ENCODE assay signal across 22 cellular contexts in genomic region chr17:59141860-59142259, GRCh38. TPM values are rescaled to one million over a fixed set of nuclear protein-coding genes. Genes with fewer than 3 reads are reported as not detected.
DNase-seq lines count a peak whose midpoint lies in the region; ATAC-seq, FAIRE-seq and TF ChIP-seq lines count a peak whose summit lies in the region.
"Had no signal": no experiment of that assay in that cellular context is flagged by ENCODE, and none has a peak within 500 bp of the region (broad histone marks: within the 10 kb centered on the region; RNA-seq: fewer than 3 reads in every experiment).

No MANE protein-coding gene starts in this region.

- FAIRE-seq in HepG2 (lab: Jason Lieb, UNC), result peak; percentile 82
- FAIRE-seq in GM12878 (lab: Jason Lieb, UNC), result no peak
- FAIRE-seq: K562 had no signal

- SMC1A ChIA-PET in GM12878 (lab: Charles Lee; ENCODE audit: uncharacterized antibody, unreplicated experiment), result interaction anchor here (1.0 to 2.3 kb wide), 2 partner anchors 10 to 32 kb away, joined by 3 to 10 read pairs; no protein-coding TSS in a partner anchor

- TF ChIP-seq POLR2A in HepG2 (IDR thresholded peaks at IDR 0.05; ENCODE audit: insufficient read depth in 1 of 2, low read depth in 2 of 2, low read length in 2 of 2) (no peak), right lobe of liver (IDR thresholded peaks at IDR 0.05) (no peak), GM12878 (IDR thresholded peaks at IDR 0.05; ENCODE audit: low read depth, low read length) (no peak)

- in situ Hi-C loops in HepG2 (cut with HindIII; ENCODE audit: extremely low pct_ligation_motif_present, low pct_unique_long_range_greater_than_20kb), result no loop called here
- in situ Hi-C loops in GM12878 (cut with MboI), result no loop called here
- in situ Hi-C loops in ACHN (cut with HindIII; ENCODE audit: low pct_ligation_motif_present, low pct_unique_long_range_greater_than_20kb, low sequenced_read_pairs), result no loop called here

- ATAC-seq in HepG2 (peak; percentile 88), right lobe of liver (no peak), GM12878 (no peak), foreskin keratinocyte (peak; percentile 68), HG03520 (IDR thresholded peaks at IDR 0.05; ENCODE audit: unreplicated experiment) (no peak), HG02763 (IDR thresholded peaks at IDR 0.05; ENCODE audit: unreplicated experiment) (no peak)
- ATAC-seq: HCT116, K562 had no signal

- no peak overlapping the region for H2AFZ ChIP-seq in HepG2 (ENCODE audit: low read length)
- no peak overlapping the region for H2AFZ ChIP-seq in GM12878 (ENCODE audit: control insufficient read depth, low read depth, low read length)

- H3K9ac ChIP-seq in HepG2 (ENCODE audit: insufficient read depth, low read depth, low read length) (no peak overlapping the region), GM12878 (ENCODE audit: control insufficient read depth, insufficient read depth, low read length) (no peak overlapping the region)

- 94% methylated on average over 1 of the region's 1 CpG for WGBS in HepG2 (ENCODE audit: low lambda C conversion rate)
- WGBS in right lobe of liver (ENCODE audit: insufficient coverage, low coverage, low lambda C conversion rate, missing lambda C conversion rate), result 100% methylated on average over 1 of the region's 1 CpG
- 100% methylated on average over 1 of the region's 1 CpG for WGBS in GM12878 (ENCODE audit: insufficient coverage, insufficient replicate concordance, low lambda C conversion rate, missing lambda C conversion rate)

- RAD21 ChIA-PET in GM12878 (lab: Charles Lee; ENCODE audit: unreplicated experiment), result no interaction called here

- no peak for TF ChIP-seq RAD21 in HepG2 (CRISPR knock-in tag; IDR thresholded peaks at IDR 0.05)
- TF ChIP-seq RAD21 in GM12878 (IDR thresholded peaks at IDR 0.05; ENCODE audit: insufficient read depth, low read depth, low read length), result no peak

- DNase-seq in HepG2 (ENCODE audit: low spot score), result peak; percentile 60
- no peak for DNase-seq in right lobe of liver
- no peak for DNase-seq in GM12878 (ENCODE audit: low read depth, low spot score)
- peak; percentile 82 to 88 for DNase-seq in foreskin keratinocyte
- DNase-seq in ACHN, result no peak
- DNase-seq: BE2C; C1 segment of cervical spinal cord; CD4-positive, CD25-positive, alpha-beta regulatory T cell; CD8-positive, alpha-beta memory T cell; COR-L47; DMS 273 treated with DMSO at 0.1 percent for 48 hours; DMS53; DND-41; EL; GOT3; H7; HFFc6; IMR-90 had no signal

- H3K27ac ChIP-seq in HepG2 (ENCODE audit: extremely low read length, insufficient read depth, low read length), result no peak overlapping the region
- no peak overlapping the region for H3K27ac ChIP-seq in right lobe of liver
- H3K27ac ChIP-seq in GM12878 (ENCODE audit: control insufficient read depth, insufficient read depth), result no peak overlapping the region
- H3K27ac ChIP-seq in foreskin keratinocyte, result no peak overlapping the region

- H3K9me3 ChIP-seq in HepG2 (ENCODE audit: low read length), result no peaks in the 10 kb centered on the region
- H3K9me3 ChIP-seq in right lobe of liver, result no peaks in the 10 kb centered on the region
- no peaks in the 10 kb centered on the region for H3K9me3 ChIP-seq in GM12878 (replicated peaks; ENCODE audit: control insufficient read depth, insufficient read depth, low read length)
- H3K9me3 ChIP-seq: BE2C had no signal

- TF ChIP-seq EP300 in HepG2 (IDR thresholded peaks at IDR 0.05; ENCODE audit: low read depth in 2 of 2, low read length in 2 of 2), result no peak
- TF ChIP-seq EP300 in HepG2 (CRISPR knock-in tag; IDR thresholded peaks at IDR 0.05; ENCODE audit: borderline replicate concordance), result no peak
- TF ChIP-seq EP300 in GM12878 (IDR thresholded peaks at IDR 0.05; ENCODE audit: borderline replicate concordance in 1 of 2, control insufficient read depth in 1 of 2, low read depth in 2 of 2, low read length in 2 of 2), result no peak

- H3K79me2 ChIP-seq in HepG2 (ENCODE audit: insufficient read depth, low read length) (peaks cover 85% of the 10 kb centered on the region), GM12878 (ENCODE audit: control insufficient read depth, insufficient read depth, low read length) (peaks cover 44% of the 10 kb centered on the region)

- peaks cover 5 to 7% of the 10 kb centered on the region in 2 experiments; a peak in 2 of 5 replicates for H3K36me3 ChIP-seq in HepG2 (replicated peaks in 1 of 2; ENCODE audit: control insufficient read depth in 1 of 2, insufficient read depth in 2 of 2, low read length in 2 of 2)
- H3K36me3 ChIP-seq in right lobe of liver, result no peaks in the 10 kb centered on the region
- peaks cover 0 to 5% of the 10 kb centered on the region in 2 experiments; a peak in 1 of 4 replicates for H3K36me3 ChIP-seq in GM12878 (ENCODE audit: control insufficient read depth in 2 of 2, insufficient read depth in 2 of 2, low read length in 1 of 2)

- H4K20me1 ChIP-seq in HepG2 (ENCODE audit: insufficient read depth, low read length) (no peaks in the 10 kb centered on the region; the same call in 1 of the 2 replicates), GM12878 (ENCODE audit: control insufficient read depth, insufficient read depth) (no peaks in the 10 kb centered on the region)

- POLR2A ChIA-PET in HepG2 (lab: Yijun Ruan, JAX), result interaction anchor here (0.7 to 1.0 kb wide), 2 partner anchors 13 to 509 kb away, joined by 3 read pairs; partner anchors contain the start of genes PRR11 and SKA2
- POLR2A ChIA-PET in GM12878 (lab: Charles Lee), result no interaction called here

- H3K27me3 ChIP-seq in HepG2 (ENCODE audit: control insufficient read depth in 1 of 2, insufficient read depth in 2 of 2, low read length in 2 of 2), result no peaks in the 10 kb centered on the region
- no peaks in the 10 kb centered on the region for H3K27me3 ChIP-seq in right lobe of liver
- H3K27me3 ChIP-seq in GM12878 (replicated peaks in 1 of 2; ENCODE audit: control insufficient read depth in 2 of 2, insufficient read depth in 2 of 2, low read length in 1 of 2), result no peaks in the 10 kb centered on the region
- no peaks in the 10 kb centered on the region for H3K27me3 ChIP-seq in foreskin keratinocyte
- H3K27me3 ChIP-seq: BE2C had no signal

- TF ChIP-seq CTCF in HepG2 (CRISPR knock-in tag; IDR thresholded peaks at IDR 0.05) (no peak), right lobe of liver (IDR thresholded peaks at IDR 0.05) (no peak), GM12878 (IDR thresholded peaks at IDR 0.05 in 2 of 3, conservative IDR thresholded peaks at IDR 0.05 in 1 of 3; ENCODE audit: control insufficient read depth in 2 of 3, extremely low read depth in 1 of 3, insufficient read depth in 1 of 3, low read depth in 3 of 3, low read length in 3 of 3) (no peak), foreskin keratinocyte (conservative IDR thresholded peaks at IDR 0.05) (no peak)

- intact Hi-C loops in HepG2 (cut with micrococcal nuclease; ENCODE audit: unreplicated experiment), result no loop called here
- intact Hi-C loops in right lobe of liver (cut with DNase I), result no loop called here
- intact Hi-C loops in GM12878 (cut with micrococcal nuclease; ENCODE audit: unreplicated experiment), result no loop called here

- CTCF ChIA-PET in HepG2 (lab: Yijun Ruan, JAX; ENCODE audit: low intra/inter-chr PET ratio, low total read pairs), result no interaction called here
- CTCF ChIA-PET in GM12878 (lab: Yijun Ruan, JAX), result no interaction called here

- no peak overlapping the region for H3K4me2 ChIP-seq in HepG2 (ENCODE audit: low read depth, low read length)
- no peak overlapping the region for H3K4me2 ChIP-seq in GM12878 (ENCODE audit: control insufficient read depth, insufficient read depth)

- H3K4me3 ChIP-seq in HepG2 (replicated peaks in 1 of 3; ENCODE audit: insufficient read depth in 1 of 3, low read depth in 2 of 3, low read length in 3 of 3), result no peak overlapping the region
- no peak overlapping the region for H3K4me3 ChIP-seq in right lobe of liver
- H3K4me3 ChIP-seq in GM12878, result no peak overlapping the region
- H3K4me3 ChIP-seq: K562 had no signal

- BruUV-seq in HepG2 (replicated peaks; lab: Mats Ljungman, UMichigan), result TSS peak; percentile 46
- BruUV-seq in GM12878 (replicated peaks; lab: Mats Ljungman, UMichigan), result TSS peak; percentile 66

- peaks cover 27% of the 10 kb centered on the region for H3K4me1 ChIP-seq in HepG2 (ENCODE audit: insufficient read depth, low read length)
- no peaks in the 10 kb centered on the region for H3K4me1 ChIP-seq in right lobe of liver
- H3K4me1 ChIP-seq in GM12878 (ENCODE audit: control insufficient read depth, insufficient read depth, low read length), result no peaks in the 10 kb centered on the region
- H3K4me1 ChIP-seq in foreskin keratinocyte, result peaks cover 14% of the 10 kb centered on the region
- H3K4me1 ChIP-seq: BE2C had no signal

RNA-seq across cellular contexts. Expression of gene SKA2, which starts 13.1 kb away (rescaled TPM):
- 91.8 and 148 TPM in 2 replicates for total RNA-seq in HepG2 (2016; rRNA removed; fragmentation: Illumina TruSeq; extraction: Trizol)
- 47.5 and 49.5 TPM in 2 replicates for total RNA-seq in HepG2 (2016; cell fraction: cytosol; rRNA removed; fragmentation: Illumina TruSeq; extraction: Trizol; ENCODE audit: low read depth)
- 89.8 and 139 TPM in 2 replicates for total RNA-seq in HepG2 (2016; cell fraction: insoluble cytoplasmic fraction; rRNA removed; fragmentation: Illumina TruSeq; extraction: Trizol)
- total RNA-seq in HepG2 (2016; cell fraction: membrane; rRNA removed; fragmentation: Illumina TruSeq; extraction: Trizol), result 81.2 and 89.4 TPM in 2 replicates
- 28.6 and 29.7 TPM in 2 replicates for total RNA-seq in HepG2 (2016; cell fraction: nucleus; rRNA removed; fragmentation: Illumina TruSeq; extraction: Trizol)
- polyA plus RNA-seq in HepG2 (2011; rRNA removed), result 13.4 and 18.6 TPM in 2 replicates
- polyA plus RNA-seq in HepG2 (2011; cell fraction: cytosol; rRNA removed), result 15.1 and 24.3 TPM in 2 replicates
- polyA plus RNA-seq in HepG2 (2011; cell fraction: nucleus; rRNA removed), result 2.0 and 33.2 TPM in 2 replicates
- 55.5 and 76.1 TPM in 2 replicates for polyA plus RNA-seq in HepG2 (2012)
- polyA plus RNA-seq in HepG2 (2016; cell fraction: cytosol; fragmentation: Illumina TruSeq; extraction: Trizol; ENCODE audit: low read depth), result 72.1 and 80.1 TPM in 2 replicates
- 160 and 181 TPM in 2 replicates for polyA plus RNA-seq in HepG2 (2016; cell fraction: insoluble cytoplasmic fraction; fragmentation: Illumina TruSeq; extraction: Trizol; ENCODE audit: low read depth)
- 88.8 and 95.8 TPM in 2 replicates for polyA plus RNA-seq in HepG2 (2016; cell fraction: membrane; fragmentation: Illumina TruSeq; extraction: Trizol; ENCODE audit: low read depth)
- polyA plus RNA-seq in HepG2 (2016; cell fraction: nucleus; fragmentation: Illumina TruSeq; extraction: Trizol; ENCODE audit: insufficient read depth, low read depth), result 57.5 and 58.6 TPM in 2 replicates
- 9.6 and 20.6 TPM in 2 replicates for polyA minus RNA-seq in HepG2 (2011; rRNA and poly(A)+ RNA removed; ENCODE audit: low replicate concordance)
- polyA minus RNA-seq in HepG2 (2011; cell fraction: cytosol; rRNA and poly(A)+ RNA removed), result 12.0 and 15.6 TPM in 2 replicates
- 21.4 and 37.5 TPM in 2 replicates for polyA minus RNA-seq in HepG2 (2011; cell fraction: nucleus; rRNA and poly(A)+ RNA removed)
- 10 to 100 TPM; 12.2 to 23.1 (median 13.5) TPM for total RNA-seq in right lobe of liver
- 9.8 and 11.1 TPM in 2 replicates for total RNA-seq in GM12878 (2013; cell fraction: nucleolus; rRNA removed)
- total RNA-seq in GM12878 (2014; rRNA removed), result 57.8 and 59.5 TPM in 2 replicates
- 123 and 131 TPM in 2 replicates for total RNA-seq in GM12878 (2014; rRNA removed; fragmentation: Illumina TruSeq; extraction: Trizol)
- total RNA-seq in GM12878 (2021), result 65.9 and 66.8 TPM in 2 replicates
- polyA plus RNA-seq in GM12878 (2011; ENCODE audit: low read depth), result 63.5 TPM
- 40.3 and 72.1 TPM in 2 replicates for polyA plus RNA-seq in GM12878 (2011; rRNA removed)
- 14.0 and 17.8 TPM in 2 replicates for polyA plus RNA-seq in GM12878 (2011; cell fraction: cytosol; rRNA removed)
- 8.0 and 8.6 TPM in 2 replicates for polyA plus RNA-seq in GM12878 (2011; cell fraction: nucleus; rRNA removed)
- 56.2 and 87.0 TPM in 2 replicates for polyA plus RNA-seq in GM12878 (2012)
- polyA plus RNA-seq in GM12878 (2014; fragmentation: Illumina TruSeq; extraction: Trizol), result 137 and 168 TPM in 2 replicates
- 100 to 1,000 TPM; 110 to 114 TPM for polyA plus RNA-seq in GM12878 (2014; fragmentation: Nextera tagmentation; extraction: Ambion mirVana)
- polyA plus RNA-seq in GM12878 (2014; rRNA removed), result 71.4 and 82.5 TPM in 2 replicates
- 100 to 1,000 TPM; 124 to 133 TPM for polyA plus RNA-seq in GM12878 (2016; fragmentation: Nextera tagmentation; extraction: Ambion mirVana)
- 14.1 and 15.5 TPM in 2 replicates for polyA minus RNA-seq in GM12878 (2011; rRNA and poly(A)+ RNA removed)
- 9.5 and 12.6 TPM in 2 replicates for polyA minus RNA-seq in GM12878 (2011; cell fraction: cytosol; rRNA and poly(A)+ RNA removed)
- 6.2 and 18.9 TPM in 2 replicates for polyA minus RNA-seq in GM12878 (2011; cell fraction: nucleus; rRNA and poly(A)+ RNA removed)
- 104 and 125 TPM in 2 replicates for total RNA-seq in foreskin keratinocyte
- polyA plus RNA-seq in foreskin keratinocyte, result 122 and 144 TPM in 2 replicates

RNA-seq across cellular contexts. Expression of gene PRR11, which starts 13.7 kb away (rescaled TPM):
- 39.2 and 50.4 TPM in 2 replicates for total RNA-seq in HepG2 (2016; rRNA removed; fragmentation: Illumina TruSeq; extraction: Trizol)
- total RNA-seq in HepG2 (2016; cell fraction: cytosol; rRNA removed; fragmentation: Illumina TruSeq; extraction: Trizol; ENCODE audit: low read depth), result 8.1 and 9.8 TPM in 2 replicates
- total RNA-seq in HepG2 (2016; cell fraction: insoluble cytoplasmic fraction; rRNA removed; fragmentation: Illumina TruSeq; extraction: Trizol), result 36.7 and 48.3 TPM in 2 replicates
- 37.2 and 37.8 TPM in 2 replicates for total RNA-seq in HepG2 (2016; cell fraction: membrane; rRNA removed; fragmentation: Illumina TruSeq; extraction: Trizol)
- 20.5 and 25.8 TPM in 2 replicates for total RNA-seq in HepG2 (2016; cell fraction: nucleus; rRNA removed; fragmentation: Illumina TruSeq; extraction: Trizol)
- polyA plus RNA-seq in HepG2 (2011; rRNA removed), result 21.8 and 35.7 TPM in 2 replicates
- 24.4 and 31.4 TPM in 2 replicates for polyA plus RNA-seq in HepG2 (2011; cell fraction: cytosol; rRNA removed)
- polyA plus RNA-seq in HepG2 (2011; cell fraction: nucleus; rRNA removed), result 3.7 and 3.9 TPM in 2 replicates
- polyA plus RNA-seq in HepG2 (2012), result 11.8 and 35.0 TPM in 2 replicates
- 7.7 and 9.4 TPM in 2 replicates for polyA plus RNA-seq in HepG2 (2016; cell fraction: cytosol; fragmentation: Illumina TruSeq; extraction: Trizol; ENCODE audit: low read depth)
- 61.7 and 63.3 TPM in 2 replicates for polyA plus RNA-seq in HepG2 (2016; cell fraction: insoluble cytoplasmic fraction; fragmentation: Illumina TruSeq; extraction: Trizol; ENCODE audit: low read depth)
- polyA plus RNA-seq in HepG2 (2016; cell fraction: membrane; fragmentation: Illumina TruSeq; extraction: Trizol; ENCODE audit: low read depth), result 26.8 and 32.7 TPM in 2 replicates
- 27.9 and 29.0 TPM in 2 replicates for polyA plus RNA-seq in HepG2 (2016; cell fraction: nucleus; fragmentation: Illumina TruSeq; extraction: Trizol; ENCODE audit: insufficient read depth, low read depth)
- 34.0 and 79.7 TPM in 2 replicates for polyA minus RNA-seq in HepG2 (2011; rRNA and poly(A)+ RNA removed; ENCODE audit: low replicate concordance)
- polyA minus RNA-seq in HepG2 (2011; cell fraction: cytosol; rRNA and poly(A)+ RNA removed), result 27.9 and 32.0 TPM in 2 replicates
- 12.3 and 23.4 TPM in 2 replicates for polyA minus RNA-seq in HepG2 (2011; cell fraction: nucleus; rRNA and poly(A)+ RNA removed)
- total RNA-seq in right lobe of liver, result 1 to 10 TPM in 1 of 6 experiments, under 1 TPM in 5; 0.49 to 1.9 (median 0.54) TPM
- total RNA-seq in GM12878 (2013; cell fraction: nucleolus; rRNA removed), result 9.7 and 11.0 TPM in 2 replicates
- 20.8 and 21.2 TPM in 2 replicates for total RNA-seq in GM12878 (2014; rRNA removed)
- 73.9 and 74.4 TPM in 2 replicates for total RNA-seq in GM12878 (2014; rRNA removed; fragmentation: Illumina TruSeq; extraction: Trizol)
- 51.3 and 54.0 TPM in 2 replicates for total RNA-seq in GM12878 (2021)
- 18.2 TPM for polyA plus RNA-seq in GM12878 (2011; ENCODE audit: low read depth)
- 78.3 and 95.1 TPM in 2 replicates for polyA plus RNA-seq in GM12878 (2011; rRNA removed)
- polyA plus RNA-seq in GM12878 (2011; cell fraction: cytosol; rRNA removed), result 60.4 and 69.0 TPM in 2 replicates
- 7.3 and 15.0 TPM in 2 replicates for polyA plus RNA-seq in GM12878 (2011; cell fraction: nucleus; rRNA removed)
- polyA plus RNA-seq in GM12878 (2012), result 35.8 and 40.1 TPM in 2 replicates
- polyA plus RNA-seq in GM12878 (2014; fragmentation: Illumina TruSeq; extraction: Trizol), result 97.0 and 99.8 TPM in 2 replicates
- 10 to 100 TPM; 32.6 to 49.8 TPM for polyA plus RNA-seq in GM12878 (2014; fragmentation: Nextera tagmentation; extraction: Ambion mirVana)
- 46.8 and 49.7 TPM in 2 replicates for polyA plus RNA-seq in GM12878 (2014; rRNA removed)
- polyA plus RNA-seq in GM12878 (2016; fragmentation: Nextera tagmentation; extraction: Ambion mirVana), result 10 to 100 TPM; 39.8 to 46.2 TPM
- 95.1 and 98.6 TPM in 2 replicates for polyA minus RNA-seq in GM12878 (2011; rRNA and poly(A)+ RNA removed)
- polyA minus RNA-seq in GM12878 (2011; cell fraction: cytosol; rRNA and poly(A)+ RNA removed), result 39.4 and 48.4 TPM in 2 replicates
- polyA minus RNA-seq in GM12878 (2011; cell fraction: nucleus; rRNA and poly(A)+ RNA removed), result 5.8 and 8.9 TPM in 2 replicates
- total RNA-seq in foreskin keratinocyte, result 65.4 and 74.1 TPM in 2 replicates
- 16.3 and 22.3 TPM in 2 replicates for polyA plus RNA-seq in foreskin keratinocyte

RNA-seq across cellular contexts. Expression of gene TRIM37, which starts 35.2 kb away (rescaled TPM):
- total RNA-seq in HepG2 (2016; rRNA removed; fragmentation: Illumina TruSeq; extraction: Trizol) (39.1 and 48.1 TPM in 2 replicates), right lobe of liver (10 to 100 TPM in 1 of 6 experiments, 1 to 10 TPM in 5; 7.2 to 11.0 (median 9.0) TPM), GM12878 (2014; rRNA removed) (17.7 and 19.7 TPM in 2 replicates), GM12878 (2014; rRNA removed; fragmentation: Illumina TruSeq; extraction: Trizol) (19.4 and 19.7 TPM in 2 replicates), GM12878 (2021) (17.9 and 20.6 TPM in 2 replicates), foreskin keratinocyte (27.9 and 28.1 TPM in 2 replicates)
- 12.1 and 14.0 TPM in 2 replicates for total RNA-seq in HepG2 (2016; cell fraction: cytosol; rRNA removed; fragmentation: Illumina TruSeq; extraction: Trizol; ENCODE audit: low read depth)
- 39.2 and 51.8 TPM in 2 replicates for total RNA-seq in HepG2 (2016; cell fraction: insoluble cytoplasmic fraction; rRNA removed; fragmentation: Illumina TruSeq; extraction: Trizol)
- total RNA-seq in HepG2 (2016; cell fraction: membrane; rRNA removed; fragmentation: Illumina TruSeq; extraction: Trizol), result 27.1 and 27.4 TPM in 2 replicates
- total RNA-seq in HepG2 (2016; cell fraction: nucleus; rRNA removed; fragmentation: Illumina TruSeq; extraction: Trizol), result 30.4 and 38.6 TPM in 2 replicates
- polyA plus RNA-seq in HepG2 (2011; rRNA removed) (10.1 and 12.4 TPM in 2 replicates), GM12878 (2011; rRNA removed) (18.6 and 24.4 TPM in 2 replicates), GM12878 (2014; fragmentation: Illumina TruSeq; extraction: Trizol) (16.4 and 21.2 TPM in 2 replicates), GM12878 (2014; fragmentation: Nextera tagmentation; extraction: Ambion mirVana) (1 to 10 TPM; 4.8 to 6.7 TPM), GM12878 (2014; rRNA removed) (11.7 and 13.3 TPM in 2 replicates), GM12878 (2016; fragmentation: Nextera tagmentation; extraction: Ambion mirVana) (10 to 100 TPM; 18.6 to 19.6 TPM), foreskin keratinocyte (9.2 and 10.3 TPM in 2 replicates)
- 5.2 and 7.4 TPM in 2 replicates for polyA plus RNA-seq in HepG2 (2011; cell fraction: cytosol; rRNA removed)
- 7.8 and 8.1 TPM in 2 replicates for polyA plus RNA-seq in HepG2 (2011; cell fraction: nucleus; rRNA removed)
- 10.9 and 11.7 TPM in 2 replicates for polyA plus RNA-seq in HepG2 (2012)
- 3.1 and 3.7 TPM in 2 replicates for polyA plus RNA-seq in HepG2 (2016; cell fraction: cytosol; fragmentation: Illumina TruSeq; extraction: Trizol; ENCODE audit: low read depth)
- polyA plus RNA-seq in HepG2 (2016; cell fraction: insoluble cytoplasmic fraction; fragmentation: Illumina TruSeq; extraction: Trizol; ENCODE audit: low read depth), result 32.9 and 34.8 TPM in 2 replicates
- polyA plus RNA-seq in HepG2 (2016; cell fraction: membrane; fragmentation: Illumina TruSeq; extraction: Trizol; ENCODE audit: low read depth), result 10.8 and 11.4 TPM in 2 replicates
- 30.6 and 31.5 TPM in 2 replicates for polyA plus RNA-seq in HepG2 (2016; cell fraction: nucleus; fragmentation: Illumina TruSeq; extraction: Trizol; ENCODE audit: insufficient read depth, low read depth)
- 42.6 and 98.7 TPM in 2 replicates for polyA minus RNA-seq in HepG2 (2011; rRNA and poly(A)+ RNA removed; ENCODE audit: low replicate concordance)
- 9.7 and 11.4 TPM in 2 replicates for polyA minus RNA-seq in HepG2 (2011; cell fraction: cytosol; rRNA and poly(A)+ RNA removed)
- 44.3 and 55.3 TPM in 2 replicates for polyA minus RNA-seq in HepG2 (2011; cell fraction: nucleus; rRNA and poly(A)+ RNA removed)
- total RNA-seq in GM12878 (2013; cell fraction: nucleolus; rRNA removed), result 38.9 and 39.3 TPM in 2 replicates
- 8.1 TPM for polyA plus RNA-seq in GM12878 (2011; ENCODE audit: low read depth)
- 8.0 and 8.8 TPM in 2 replicates for polyA plus RNA-seq in GM12878 (2011; cell fraction: cytosol; rRNA removed)
- 15.6 and 48.8 TPM in 2 replicates for polyA plus RNA-seq in GM12878 (2011; cell fraction: nucleus; rRNA removed)
- 6.8 and 7.0 TPM in 2 replicates for polyA plus RNA-seq in GM12878 (2012)
- 23.4 and 46.4 TPM in 2 replicates for polyA minus RNA-seq in GM12878 (2011; rRNA and poly(A)+ RNA removed)
- 6.5 and 14.7 TPM in 2 replicates for polyA minus RNA-seq in GM12878 (2011; cell fraction: cytosol; rRNA and poly(A)+ RNA removed)
- 33.1 and 38.7 TPM in 2 replicates for polyA minus RNA-seq in GM12878 (2011; cell fraction: nucleus; rRNA and poly(A)+ RNA removed)

Comparison
In these comparisons a context has a peak if more than half of its experiments do, and no peak if none do; other contexts are left out.
1. ATAC-seq: peak in HepG2 (single experiment) and foreskin keratinocyte (single experiment); none in right lobe of liver (0 of 4), GM12878 (single experiment), HG03520 (single experiment) and HG02763 (single experiment).
2. DNase-seq: peak in HepG2 (single experiment) and foreskin keratinocyte (2 of 2); none in right lobe of liver (0 of 3), GM12878 (single experiment) and ACHN (single experiment).
3. Of the 75 proteins assayed by ChIP-seq in both HepG2 and GM12878: peak only in HepG2: MXI1, SKIL, TBL1XR1 and TCF7; only in GM12878: none; in both: none; in neither: 70; mixed calls (peak in some experiments, not most) for 1.